Comparison of ENCODE assay signal across 11 cellular contexts in genomic region chr10:92972066-92972870, GRCh38.
DNase-seq lines count a peak whose midpoint lies in the region; ATAC-seq and TF ChIP-seq lines count a peak whose summit lies in the region.
"Had no signal": no experiment of that assay in that cellular context is flagged by ENCODE, and none has a peak within 500 bp of the region (broad histone marks: within the 10 kb centered on the region; RNA-seq: fewer than 3 reads in every experiment).

No MANE protein-coding gene starts in this region.

- no peak for TF ChIP-seq CTCF in GM10266 (IDR thresholded peaks at IDR 0.05; ENCODE audit: control insufficient read depth, insufficient read depth, low read depth, missing control alignments)

- ATAC-seq in GM18867 (IDR thresholded peaks at IDR 0.05; ENCODE audit: unreplicated experiment) (no peak), GM18861 (IDR thresholded peaks at IDR 0.05; ENCODE audit: unreplicated experiment) (no peak)
- ATAC-seq: GM12878 had no signal

- DNase-seq in ELR (ENCODE audit: low read depth) (peak; percentile 93), NCI-H460 (ENCODE audit: extremely low read depth, low read depth) (peak; percentile 35), dermis blood vessel endothelial cell (peak; percentile 63), putamen (ENCODE audit: low spot score) (peak; percentile 3), iPS-NIHi11 (ENCODE audit: low spot score) (no peak), GM10266 (ENCODE audit: extremely low spot score) (no peak)
- DNase-seq: activated CD4-positive, alpha-beta T cell treated with anti-CD3 and anti-CD28 coated beads for 48 hours; cortex of kidney had no signal

Comparison
In these comparisons a context has a peak if more than half of its experiments do, and no peak if none do; other contexts are left out.
1. DNase-seq: peak in ELR (single experiment), NCI-H460 (single experiment), dermis blood vessel endothelial cell (single experiment) and putamen (single experiment); none in iPS-NIHi11 (single experiment) and GM10266 (single experiment).